In the genomic region with DNA sequence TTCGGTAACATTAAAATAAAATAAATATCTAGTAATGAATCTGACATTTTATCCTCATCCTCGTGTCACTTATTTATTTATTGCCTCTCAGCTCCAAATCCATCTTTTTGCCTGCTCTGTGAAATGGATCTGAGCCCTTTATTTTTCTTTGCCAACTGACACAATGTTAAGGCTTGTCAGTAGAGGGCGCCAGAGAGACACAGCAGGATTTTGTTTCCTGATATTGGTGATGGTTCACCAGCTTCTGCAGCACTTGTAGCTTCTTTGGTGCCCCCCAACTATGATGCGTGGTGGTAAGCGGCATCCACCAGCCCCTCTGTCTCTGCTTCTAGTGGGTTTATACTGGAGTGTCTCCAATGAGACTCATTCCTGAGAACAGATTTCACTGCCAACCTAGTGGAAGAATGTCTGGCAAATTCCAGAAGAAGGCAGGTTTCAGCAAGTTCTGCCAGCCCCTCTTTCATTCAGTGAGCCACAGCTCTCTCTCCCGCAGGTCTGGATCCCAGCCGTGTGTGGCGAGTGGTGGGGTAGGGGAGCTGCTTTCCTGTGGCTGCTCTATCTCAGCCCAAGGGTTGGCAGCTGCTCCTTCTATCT, we compare ENCODE assay signal across 8 cellular contexts.
DNase-seq lines count a peak whose midpoint lies in the region; ATAC-seq and TF ChIP-seq lines count a peak whose summit lies in the region.

No MANE protein-coding gene starts in this region.

- POLR2A ChIA-PET in activated CD4-positive, alpha-beta T cell treated with anti-CD3 and anti-CD28 coated beads, Interleukin-2, amount 10 ng/mL, durations not matched to agents 7 days and 5 days (lab: Charles Lee): no interaction called here

- no peak overlapping the region for H3K27ac Mint-ChIP-seq in activated CD4-positive, alpha-beta T cell treated with anti-CD3 and anti-CD28 coated beads, Interleukin-2, amount 10 ng/mL, durations not matched to agents 7 days and 5 days
- H3K27ac Mint-ChIP-seq in progenitor cell of endocrine pancreas: no peak overlapping the region

- ATAC-seq in HG03097 (IDR thresholded peaks at IDR 0.05; ENCODE audit: low FRiP score, unreplicated experiment): no peak

- no peak overlapping the region for H3K4me3 ChIP-seq in NB4 (ENCODE audit: low read depth, low read length)

- no peaks in the 10 kb centered on the region for H3K36me3 Mint-ChIP-seq in activated CD4-positive, alpha-beta T cell treated with anti-CD3 and anti-CD28 coated beads, Interleukin-2, amount 10 ng/mL, durations not matched to agents 7 days and 5 days (ENCODE audit: low read depth)
- H3K36me3 Mint-ChIP-seq in progenitor cell of endocrine pancreas (ENCODE audit: insufficient read depth): no peaks in the 10 kb centered on the region

- DNase-seq in NCI-H2029 (lab: John Stamatoyannopoulos, UW) (peak; percentile 0), NCI-H2029 treated with DMSO at 0.1 percent for 48 hours (lab: John Stamatoyannopoulos, UW) (no peak), H4 (ENCODE audit: low spot score) (peak; percentile 6), NB4 (ENCODE audit: low read depth) (peak; percentile 49), epidermal melanocyte (ENCODE audit: insufficient read length, low spot score) (peak; percentile 23), progenitor cell of endocrine pancreas (ENCODE audit: low spot score, unreplicated experiment) (peak; percentile 14)
- peak; percentile 69 for DNase-seq in activated CD4-positive, alpha-beta T cell treated with anti-CD3 and anti-CD28 coated beads, Interleukin-2, amount 10 ng/mL, durations not matched to agents 7 days and 5 days

- H3K9me3 Mint-ChIP-seq in activated CD4-positive, alpha-beta T cell treated with anti-CD3 and anti-CD28 coated beads, Interleukin-2, amount 10 ng/mL, durations not matched to agents 7 days and 5 days: no peaks in the 10 kb centered on the region
- no peaks in the 10 kb centered on the region for H3K9me3 Mint-ChIP-seq in progenitor cell of endocrine pancreas (ENCODE audit: low read depth)

- no peaks in the 10 kb centered on the region for H3K27me3 Mint-ChIP-seq in activated CD4-positive, alpha-beta T cell treated with anti-CD3 and anti-CD28 coated beads, Interleukin-2, amount 10 ng/mL, durations not matched to agents 7 days and 5 days
- no peaks in the 10 kb centered on the region for H3K27me3 Mint-ChIP-seq in progenitor cell of endocrine pancreas

- TF ChIP-seq POLR2A in NB4 (IDR thresholded peaks at IDR 0.05; ENCODE audit: extremely low read depth, insufficient read length): no peak

- H3K4me1 Mint-ChIP-seq in activated CD4-positive, alpha-beta T cell treated with anti-CD3 and anti-CD28 coated beads, Interleukin-2, amount 10 ng/mL, durations not matched to agents 7 days and 5 days: no peaks in the 10 kb centered on the region
- H3K4me1 Mint-ChIP-seq in progenitor cell of endocrine pancreas (ENCODE audit: low read depth): peaks cover 6% of the 10 kb centered on the region

- no peak overlapping the region for H3K4me3 Mint-ChIP-seq in activated CD4-positive, alpha-beta T cell treated with anti-CD3 and anti-CD28 coated beads, Interleukin-2, amount 10 ng/mL, durations not matched to agents 7 days and 5 days
- no peak overlapping the region for H3K4me3 Mint-ChIP-seq in progenitor cell of endocrine pancreas (ENCODE audit: low read depth)

- CTCF ChIA-PET in activated CD4-positive, alpha-beta T cell treated with anti-CD3 and anti-CD28 coated beads, Interleukin-2, amount 10 ng/mL, durations not matched to agents 7 days and 5 days (lab: Charles Lee): no interaction called here

- TF ChIP-seq CTCF in NB4 (IDR thresholded peaks at IDR 0.05; ENCODE audit: low read depth, low read length) (peak; percentile 84), progenitor cell of endocrine pancreas (IDR thresholded peaks at IDR 0.05; ENCODE audit: unreplicated experiment) (peak; percentile 75)
